In the genomic region with DNA sequence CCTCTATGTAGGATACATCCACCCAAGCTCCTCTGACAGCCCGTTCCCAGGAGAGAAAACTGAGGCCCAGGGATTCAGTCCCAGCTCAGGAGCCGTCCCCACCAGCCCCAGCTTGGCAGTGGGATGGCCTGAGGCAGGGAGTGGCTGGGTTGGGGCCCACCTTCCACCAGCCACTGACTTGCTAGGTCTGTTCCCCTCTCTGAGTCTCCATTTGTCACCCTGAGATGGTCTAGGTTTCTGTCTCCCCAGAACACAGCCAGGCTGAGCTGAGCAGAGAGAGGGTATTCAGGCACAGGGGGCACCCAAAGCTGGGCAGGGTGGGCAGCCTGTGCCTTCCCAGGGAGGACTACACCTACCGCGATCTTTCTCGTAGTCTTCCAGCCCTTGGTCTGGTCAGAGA, we compare ENCODE assay signal across 18 cellular contexts.
"Had no signal": no experiment of that assay in that cellular context is flagged by ENCODE, and none has a peak within 500 bp of the region (broad histone marks: within the 10 kb centered on the region; RNA-seq: fewer than 3 reads in every experiment).

No MANE protein-coding gene starts in this region.

- DNase-seq: activated CD4-positive, alpha-beta T cell treated with anti-CD3 and anti-CD28 coated beads for 48 hours; activated CD8-positive, alpha-beta memory T cell treated with anti-CD3 and anti-CD28 coated beads, Interleukin-2, amount 50 U/mL, for 48 hours; activated CD8-positive, alpha-beta T cell treated with anti-CD3 and anti-CD28 coated beads for 36 hours; heart right ventricle; left colon; naive B cell; small intestine; stimulated activated CD4-positive, alpha-beta T cell treated with anti-CD3 and anti-CD28 coated beads, Interleukin-4, amount 100 ng/mL, for 4 hours; stimulated activated CD8-positive, alpha-beta memory T cell treated with anti-CD3 and anti-CD28 coated beads, Interleukin-4, amount 100 ng/mL, for 48 hours; stimulated activated naive CD4-positive, alpha-beta T cell treated with Interleukin-2 at 50 U/mL for 16 hours; T-helper 2 cell had no signal

- H3K9me3 Mint-ChIP-seq: activated B cell treated with CpG ODN at 0.5 μM for 24 hours; activated CD8-positive, alpha-beta T cell treated with anti-CD3 and anti-CD28 coated beads for 36 hours; activated naive CD4-positive, alpha-beta T cell treated with anti-CD3 and anti-CD28 coated beads for 36 hours; activated T-helper 1 cell treated with anti-CD3 and anti-CD28 coated beads, Interleukin-12 subunit alpha, Interleukin-12 subunit beta, Interleukin-2, Interleukin-4 antibody, amounts not matched to agents 30 ng/mL and 10 ng/mL and 1 ng/mL, durations not matched to agents 14 hours and 24 hours and 36 hours; naive B cell had no signal

- H3K27ac Mint-ChIP-seq: activated B cell treated with CpG ODN at 0.5 μM for 24 hours; activated CD8-positive, alpha-beta T cell treated with anti-CD3 and anti-CD28 coated beads for 36 hours; activated naive CD4-positive, alpha-beta T cell treated with anti-CD3 and anti-CD28 coated beads for 36 hours; activated T-helper 1 cell treated with anti-CD3 and anti-CD28 coated beads, Interleukin-12 subunit alpha, Interleukin-12 subunit beta, Interleukin-2, Interleukin-4 antibody, amounts not matched to agents 30 ng/mL and 10 ng/mL and 1 ng/mL, durations not matched to agents 14 hours and 24 hours and 36 hours; naive B cell had no signal

- H3K4me3 ChIP-seq: dorsolateral prefrontal cortex, gastroesophageal sphincter, heart right ventricle, upper lobe of left lung had no signal

- ATAC-seq: activated CD8-positive, alpha-beta T cell treated with anti-CD3 and anti-CD28 coated beads for 36 hours; gastroesophageal sphincter; left colon had no signal

- H3K36me3 Mint-ChIP-seq: naive B cell had no signal

- H3K4me1 ChIP-seq: heart right ventricle, upper lobe of left lung had no signal

- H3K27me3 ChIP-seq: dorsolateral prefrontal cortex, gastroesophageal sphincter, heart right ventricle, upper lobe of left lung had no signal

- H3K27ac ChIP-seq: gastroesophageal sphincter, heart right ventricle, neutrophil, upper lobe of left lung had no signal

- H3K4me3 Mint-ChIP-seq: activated B cell treated with CpG ODN at 0.5 μM for 24 hours; activated CD8-positive, alpha-beta T cell treated with anti-CD3 and anti-CD28 coated beads for 36 hours; activated naive CD4-positive, alpha-beta T cell treated with anti-CD3 and anti-CD28 coated beads for 36 hours; activated T-helper 1 cell treated with anti-CD3 and anti-CD28 coated beads, Interleukin-12 subunit alpha, Interleukin-12 subunit beta, Interleukin-2, Interleukin-4 antibody, amounts not matched to agents 30 ng/mL and 10 ng/mL and 1 ng/mL, durations not matched to agents 14 hours and 24 hours and 36 hours; naive B cell had no signal

- H3K36me3 ChIP-seq: neutrophil, upper lobe of left lung had no signal

- H3K9me3 ChIP-seq: gastroesophageal sphincter, heart right ventricle, neutrophil, upper lobe of left lung had no signal
